ENCODE assay signal across 1 cellular context in the genomic region with DNA sequence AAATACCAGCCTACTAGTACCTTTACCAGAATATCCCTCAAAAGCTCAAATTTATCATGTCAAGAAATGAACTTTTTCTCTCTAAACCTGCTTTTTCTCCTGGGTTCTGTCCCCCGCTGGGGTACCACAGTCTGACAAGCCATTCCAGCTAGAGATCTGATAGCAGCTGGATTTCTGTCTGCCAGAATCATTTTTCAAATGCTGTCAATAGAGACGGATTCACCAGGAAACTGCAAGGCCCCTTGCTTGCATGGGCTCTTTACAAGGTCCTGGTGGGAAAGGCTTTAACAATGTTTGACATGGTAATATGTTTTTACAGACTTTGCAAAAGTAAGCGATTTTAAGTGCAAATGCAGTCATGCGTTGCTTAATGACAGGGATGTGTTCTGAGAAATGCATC.
TF ChIP-seq lines count a peak whose summit lies in the region.

No MANE protein-coding gene starts in this region.

TF ChIP-seq in A549, 52 proteins besides CTCF, POLR2A, EP300 and RAD21:
- TF ChIP-seq BCL3 (IDR thresholded peaks at IDR 0.05) (no peak), CHD2 (IDR thresholded peaks at IDR 0.05; ENCODE audit: low read length, partially characterized antibody) (no peak), PBX3 (IDR thresholded peaks at IDR 0.05) (no peak), CHD4 (IDR thresholded peaks at IDR 0.05; ENCODE audit: borderline replicate concordance) (no peak), KDM1A (IDR thresholded peaks at IDR 0.05; ENCODE audit: low read depth) (no peak), FOXS1 (CRISPR knock-in tag; IDR thresholded peaks at IDR 0.05) (no peak), HES2 (IDR thresholded peaks at IDR 0.05) (no peak), HDAC2 (IDR thresholded peaks at IDR 0.05) (no peak), RFX5 (IDR thresholded peaks at IDR 0.05) (no peak), JUNB (IDR thresholded peaks at IDR 0.05) (no peak), HEYL (CRISPR knock-in tag; IDR thresholded peaks at IDR 0.05) (no peak), HOXA7 (CRISPR knock-in tag; IDR thresholded peaks at IDR 0.05) (no peak), CBX8 (IDR thresholded peaks at IDR 0.05) (no peak), MAFK (IDR thresholded peaks at IDR 0.05; ENCODE audit: partially characterized antibody) (no peak), HOXB13 (CRISPR knock-in tag; IDR thresholded peaks at IDR 0.05; ENCODE audit: low read depth) (no peak), POLR2AphosphoS2 (conservative IDR thresholded peaks at IDR 0.05; ENCODE audit: low read length) (no peak), PHF8 (IDR thresholded peaks at IDR 0.05; ENCODE audit: borderline replicate concordance, low read depth) (no peak), ZC3H11A (IDR thresholded peaks at IDR 0.05) (no peak)
- TF ChIP-seq, protein P1, sequence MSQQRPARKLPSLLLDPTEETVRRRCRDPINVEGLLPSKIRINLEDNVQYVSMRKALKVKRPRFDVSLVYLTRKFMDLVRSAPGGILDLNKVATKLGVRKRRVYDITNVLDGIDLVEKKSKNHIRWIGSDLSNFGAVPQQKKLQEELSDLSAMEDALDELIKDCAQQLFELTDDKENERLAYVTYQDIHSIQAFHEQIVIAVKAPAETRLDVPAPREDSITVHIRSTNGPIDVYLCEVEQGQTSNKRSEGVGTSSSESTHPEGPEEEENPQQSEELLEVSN (IDR thresholded peaks at IDR 0.05; ENCODE audit: borderline replicate concordance, low read depth) = no peak
- TF ChIP-seq, protein P2, sequence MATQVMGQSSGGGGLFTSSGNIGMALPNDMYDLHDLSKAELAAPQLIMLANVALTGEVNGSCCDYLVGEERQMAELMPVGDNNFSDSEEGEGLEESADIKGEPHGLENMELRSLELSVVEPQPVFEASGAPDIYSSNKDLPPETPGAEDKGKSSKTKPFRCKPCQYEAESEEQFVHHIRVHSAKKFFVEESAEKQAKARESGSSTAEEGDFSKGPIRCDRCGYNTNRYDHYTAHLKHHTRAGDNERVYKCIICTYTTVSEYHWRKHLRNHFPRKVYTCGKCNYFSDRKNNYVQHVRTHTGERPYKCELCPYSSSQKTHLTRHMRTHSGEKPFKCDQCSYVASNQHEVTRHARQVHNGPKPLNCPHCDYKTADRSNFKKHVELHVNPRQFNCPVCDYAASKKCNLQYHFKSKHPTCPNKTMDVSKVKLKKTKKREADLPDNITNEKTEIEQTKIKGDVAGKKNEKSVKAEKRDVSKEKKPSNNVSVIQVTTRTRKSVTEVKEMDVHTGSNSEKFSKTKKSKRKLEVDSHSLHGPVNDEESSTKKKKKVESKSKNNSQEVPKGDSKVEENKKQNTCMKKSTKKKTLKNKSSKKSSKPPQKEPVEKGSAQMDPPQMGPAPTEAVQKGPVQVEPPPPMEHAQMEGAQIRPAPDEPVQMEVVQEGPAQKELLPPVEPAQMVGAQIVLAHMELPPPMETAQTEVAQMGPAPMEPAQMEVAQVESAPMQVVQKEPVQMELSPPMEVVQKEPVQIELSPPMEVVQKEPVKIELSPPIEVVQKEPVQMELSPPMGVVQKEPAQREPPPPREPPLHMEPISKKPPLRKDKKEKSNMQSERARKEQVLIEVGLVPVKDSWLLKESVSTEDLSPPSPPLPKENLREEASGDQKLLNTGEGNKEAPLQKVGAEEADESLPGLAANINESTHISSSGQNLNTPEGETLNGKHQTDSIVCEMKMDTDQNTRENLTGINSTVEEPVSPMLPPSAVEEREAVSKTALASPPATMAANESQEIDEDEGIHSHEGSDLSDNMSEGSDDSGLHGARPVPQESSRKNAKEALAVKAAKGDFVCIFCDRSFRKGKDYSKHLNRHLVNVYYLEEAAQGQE (IDR thresholded peaks at IDR 0.05) = no peak
